12 cellular contexts compared by ENCODE assay signal in the genomic region with DNA sequence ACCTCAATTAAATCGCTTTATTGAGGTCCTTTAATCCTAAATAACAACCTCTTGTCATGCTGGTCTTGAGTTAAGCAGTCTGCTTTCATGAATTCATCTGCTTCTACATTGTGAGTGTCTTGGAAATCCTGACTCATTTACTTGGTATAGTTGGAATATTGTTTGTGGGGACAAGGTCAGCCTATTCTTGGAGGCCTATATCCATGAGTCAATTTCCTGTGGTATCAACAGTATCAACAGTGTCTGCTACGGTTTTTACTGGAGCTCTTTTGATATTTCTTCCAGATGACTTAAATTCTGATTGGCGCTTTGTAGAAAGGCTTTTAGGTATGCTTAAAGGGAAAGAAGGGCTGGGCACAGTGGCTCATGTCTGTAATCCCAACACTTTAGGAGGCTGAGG.
DNase-seq lines count a peak whose midpoint lies in the region; ATAC-seq, FAIRE-seq and TF ChIP-seq lines count a peak whose summit lies in the region.
"Had no signal": no experiment of that assay in that cellular context is flagged by ENCODE, and none has a peak within 500 bp of the region (broad histone marks: within the 10 kb centered on the region; RNA-seq: fewer than 3 reads in every experiment).

No MANE protein-coding gene starts in this region.

- no peaks in the 10 kb centered on the region for H3K27me3 ChIP-seq in thyroid gland
- H3K27me3 ChIP-seq: BLaER1, sigmoid colon had no signal

- H3K27ac ChIP-seq in epithelial cell of prostate (peak overlapping the region; percentile 54), thyroid gland (no peak overlapping the region)
- H3K27ac ChIP-seq: BLaER1, HL-60, sigmoid colon had no signal

- peak overlapping the region; percentile 81 for H3K27ac Mint-ChIP-seq in activated T-cell treated with anti-CD3 and anti-CD28 coated beads, Interleukin-2, amount 50 U/mL, for 72 hours

- TF ChIP-seq CTCF in thyroid gland (IDR thresholded peaks at IDR 0.05), result no peak

- H3K36me3 ChIP-seq in thyroid gland, result no peaks in the 10 kb centered on the region
- H3K36me3 ChIP-seq: BLaER1, sigmoid colon had no signal

- FAIRE-seq in GM12891 (lab: Jason Lieb, UNC), result no peak

- no peak overlapping the region for H3K4me3 ChIP-seq in thyroid gland (replicated peaks in 1 of 3)
- H3K4me3 ChIP-seq: BLaER1, sigmoid colon had no signal

- WGBS in thyroid gland, 2 donors, result 81 to 87% methylated on average over 3 of the region's 3 CpGs

- TF ChIP-seq POLR2A in GM12891 (IDR thresholded peaks at IDR 0.05; ENCODE audit: low read depth, low read length), result no peak
- TF ChIP-seq POLR2A in thyroid gland (IDR thresholded peaks at IDR 0.05), result no peak

- H3K27me3 Mint-ChIP-seq in activated T-cell treated with anti-CD3 and anti-CD28 coated beads, Interleukin-2, amount 50 U/mL, for 72 hours (ENCODE audit: low read depth), result no peaks in the 10 kb centered on the region

- ATAC-seq in activated T-cell treated with anti-CD3 and anti-CD28 coated beads, Interleukin-2, amount 50 U/mL, for 72 hours (replicated peaks in 1 of 2), result peak; percentile 68 to 78
- ATAC-seq in GM18520 (IDR thresholded peaks at IDR 0.05; ENCODE audit: unreplicated experiment), result no peak

- H3K4me3 Mint-ChIP-seq in activated T-cell treated with anti-CD3 and anti-CD28 coated beads, Interleukin-2, amount 50 U/mL, for 72 hours, result peak overlapping the region; percentile 52 to 66

- peaks cover 8 to 10% of the 10 kb centered on the region in 2 donors for H3K36me3 Mint-ChIP-seq in activated T-cell treated with anti-CD3 and anti-CD28 coated beads, Interleukin-2, amount 50 U/mL, for 72 hours (ENCODE audit: insufficient read depth in 2 of 2)

- H3K9me3 ChIP-seq in thyroid gland, result no peaks in the 10 kb centered on the region
- H3K9me3 ChIP-seq: BLaER1, sigmoid colon had no signal

- peaks cover 0 to 6% of the 10 kb centered on the region in 2 donors for H3K9me3 Mint-ChIP-seq in activated T-cell treated with anti-CD3 and anti-CD28 coated beads, Interleukin-2, amount 50 U/mL, for 72 hours

- DNase-seq in activated T-cell treated with anti-CD3 and anti-CD28 coated beads, Interleukin-2, amount 50 U/mL, for 72 hours, result peak; percentile 10 to 21
- DNase-seq in activated T-cell treated with anti-CD3 and anti-CD28 coated beads, Interleukin-2, amount 50 U/mL, for 48 hours, result no peak
- DNase-seq in RKO (ENCODE audit: low spot score) (peak; percentile 93), epithelial cell of prostate (ENCODE audit: low read depth, low spot score) (peak; percentile 54), smooth muscle cell of the brain vasculature (ENCODE audit: low read depth, low spot score) (peak; percentile 20), GM12891 (ENCODE audit: insufficient read length, low spot score) (no peak), thyroid gland (no peak)
- DNase-seq: effector memory CD4-positive, alpha-beta T cell; sigmoid colon had no signal

- H3K4me1 Mint-ChIP-seq in activated T-cell treated with anti-CD3 and anti-CD28 coated beads, Interleukin-2, amount 50 U/mL, for 72 hours (ENCODE audit: low read depth), result peaks cover 51% of the 10 kb centered on the region

- intact Hi-C loops in thyroid gland (cut with DNase I), result no loop called here

- H3K4me1 ChIP-seq in thyroid gland, result no peaks in the 10 kb centered on the region
- H3K4me1 ChIP-seq: sigmoid colon had no signal

TF ChIP-seq in GM12891, 5 proteins besides CTCF, POLR2A, EP300 and RAD21:
- TF ChIP-seq POLR2AphosphoS5 (IDR thresholded peaks at IDR 0.05; ENCODE audit: low read depth, low read length) (no peak), POU2F2 (IDR thresholded peaks at IDR 0.05; ENCODE audit: low read depth, low read length) (no peak), PAX5 (IDR thresholded peaks at IDR 0.05; ENCODE audit: insufficient read depth, low read length, severe bottlenecking) (no peak), TAF1 (IDR thresholded peaks at IDR 0.05; ENCODE audit: low read depth, low read length) (no peak), SPI1 (IDR thresholded peaks at IDR 0.05; ENCODE audit: low read depth, low read length) (no peak)

Comparison
In these comparisons a context has a peak if more than half of its experiments do, and no peak if none do; other contexts are left out.
1. DNase-seq: peak in activated T-cell treated with anti-CD3 and anti-CD28 coated beads, Interleukin-2, amount 50 U/mL, for 72 hours (2 of 2), RKO (single experiment), epithelial cell of prostate (single experiment) and smooth muscle cell of the brain vasculature (single experiment); none in activated T-cell treated with anti-CD3 and anti-CD28 coated beads, Interleukin-2, amount 50 U/mL, for 48 hours (0 of 2), GM12891 (single experiment) and thyroid gland (0 of 2).